In the genomic region with DNA sequence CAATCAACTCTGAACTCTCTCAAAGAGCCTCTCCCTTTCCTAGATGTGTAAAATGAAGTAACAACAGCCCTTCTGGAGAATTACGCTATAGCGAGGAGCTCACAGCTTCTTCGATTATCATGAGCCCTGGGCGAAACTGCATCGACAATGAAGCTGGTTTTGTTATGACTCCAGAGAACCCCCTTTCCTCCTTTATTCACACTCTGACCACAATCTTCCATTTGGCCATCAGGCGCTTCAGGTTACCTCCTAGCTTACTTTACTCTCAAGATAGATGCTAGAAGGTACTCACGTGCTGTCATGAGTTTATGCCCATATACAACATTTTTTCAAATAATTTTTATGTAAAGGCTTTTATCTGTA, we compare ENCODE assay signal across 19 cellular contexts.
DNase-seq lines count a peak whose midpoint lies in the region; ATAC-seq, FAIRE-seq and TF ChIP-seq lines count a peak whose summit lies in the region.
"Had no signal": no experiment of that assay in that cellular context is flagged by ENCODE, and none has a peak within 500 bp of the region (broad histone marks: within the 10 kb centered on the region; RNA-seq: fewer than 3 reads in every experiment).

No MANE protein-coding gene starts in this region.

- no peaks in the 10 kb centered on the region for H3K9me3 Mint-ChIP-seq in activated T-cell treated with anti-CD3 and anti-CD28 coated beads, Interleukin-2, amount 50 U/mL, for 4 hours
- H3K9me3 Mint-ChIP-seq in activated T-cell treated with anti-CD3 and anti-CD28 coated beads, Interleukin-2, amount 50 U/mL, for 72 hours: no peaks in the 10 kb centered on the region
- H3K9me3 Mint-ChIP-seq in nephron progenitor cell (no peaks in the 10 kb centered on the region), endothelial cell (ENCODE audit: unreplicated experiment) (no peaks in the 10 kb centered on the region)
- H3K9me3 Mint-ChIP-seq: CD4-positive, CD25-positive, alpha-beta regulatory T cell had no signal

- H3K27ac Mint-ChIP-seq in activated T-cell treated with anti-CD3 and anti-CD28 coated beads, Interleukin-2, amount 50 U/mL, for 72 hours: peak overlapping the region; percentile 16
- peak overlapping the region; percentile 30 for H3K27ac Mint-ChIP-seq in nephron progenitor cell
- no peak overlapping the region for H3K27ac Mint-ChIP-seq in endothelial cell (ENCODE audit: unreplicated experiment)

- H3K27me3 ChIP-seq in left lung (no peaks in the 10 kb centered on the region), small intestine (ENCODE audit: control insufficient read depth in 2 of 2, insufficient read depth in 2 of 2, low read length in 2 of 2) (no peaks in the 10 kb centered on the region)
- H3K27me3 ChIP-seq: Peyer's patch had no signal

- H3K27ac ChIP-seq in left lung (no peak overlapping the region), small intestine (ENCODE audit: low read depth in 1 of 2, low read length in 1 of 2) (no peak overlapping the region)
- H3K27ac ChIP-seq: Peyer's patch had no signal

- FAIRE-seq in small intestine (lab: Jason Lieb, UNC): no peak
- FAIRE-seq: GM18507 had no signal

- H3K27me3 Mint-ChIP-seq in activated T-cell treated with anti-CD3 and anti-CD28 coated beads, Interleukin-2, amount 50 U/mL, for 4 hours (ENCODE audit: low read depth): peaks cover 2% of the 10 kb centered on the region
- H3K27me3 Mint-ChIP-seq in activated T-cell treated with anti-CD3 and anti-CD28 coated beads, Interleukin-2, amount 50 U/mL, for 72 hours (ENCODE audit: low read depth): peaks cover 16% of the 10 kb centered on the region
- H3K27me3 Mint-ChIP-seq in nephron progenitor cell (ENCODE audit: low read depth, poor library complexity) (no peaks in the 10 kb centered on the region), endothelial cell (ENCODE audit: unreplicated experiment) (no peaks in the 10 kb centered on the region)

- DNase-seq in activated T-cell treated with anti-CD3 and anti-CD28 coated beads, Interleukin-2, amount 50 U/mL, for 4 hours: no peak
- DNase-seq in activated T-cell treated with anti-CD3 and anti-CD28 coated beads for 4 hours (no peak), nephron progenitor cell (no peak), endothelial cell (ENCODE audit: low spot score) (no peak), left lung (no peak), small intestine (no peak)
- DNase-seq in activated T-cell treated with anti-CD3 and anti-CD28 coated beads, Interleukin-2, amount 50 U/mL, for 72 hours: peak in 1 of 2 donors; percentile 10
- DNase-seq: ACHN; CD4-positive, CD25-positive, alpha-beta regulatory T cell; DMS79; IMR-90; Kasumi-1; NCI-H1930; NCI-H2171; NCI-H82; Peyer's patch had no signal

- no peak overlapping the region for H3K4me3 Mint-ChIP-seq in activated T-cell treated with anti-CD3 and anti-CD28 coated beads, Interleukin-2, amount 50 U/mL, for 4 hours
- peak overlapping the region in 1 of 2 donors; percentile 32 for H3K4me3 Mint-ChIP-seq in activated T-cell treated with anti-CD3 and anti-CD28 coated beads, Interleukin-2, amount 50 U/mL, for 72 hours
- H3K4me3 Mint-ChIP-seq in nephron progenitor cell (no peak overlapping the region), endothelial cell (ENCODE audit: unreplicated experiment) (no peak overlapping the region)
- H3K4me3 Mint-ChIP-seq: CD4-positive, CD25-positive, alpha-beta regulatory T cell had no signal

- peak; percentile 18 to 32 for ATAC-seq in activated T-cell treated with anti-CD3 and anti-CD28 coated beads, Interleukin-2, amount 50 U/mL, for 4 hours
- peak; percentile 52 for ATAC-seq in GM19438 (IDR thresholded peaks at IDR 0.05; ENCODE audit: low read depth, unreplicated experiment)
- ATAC-seq in activated T-cell treated with anti-CD3 and anti-CD28 coated beads, Interleukin-2, amount 50 U/mL, for 72 hours (replicated peaks in 1 of 2): peak; percentile 39 to 58
- no peak for ATAC-seq in left lung
- ATAC-seq: GM12878 had no signal

- H3K4me3 ChIP-seq in left lung (no peak overlapping the region), small intestine (ENCODE audit: low read depth in 1 of 2, low read length in 2 of 2) (no peak overlapping the region)
- H3K4me3 ChIP-seq: GM12878, Peyer's patch had no signal

- intact Hi-C loops in left lung (cut with DNase I): no loop called here

- H3K36me3 Mint-ChIP-seq in activated T-cell treated with anti-CD3 and anti-CD28 coated beads, Interleukin-2, amount 50 U/mL, for 4 hours (ENCODE audit: insufficient read depth): no peaks in the 10 kb centered on the region
- no peaks in the 10 kb centered on the region for H3K36me3 Mint-ChIP-seq in activated T-cell treated with anti-CD3 and anti-CD28 coated beads, Interleukin-2, amount 50 U/mL, for 72 hours (ENCODE audit: insufficient read depth in 2 of 2)
- H3K36me3 Mint-ChIP-seq in nephron progenitor cell (ENCODE audit: low read depth) (no peaks in the 10 kb centered on the region), endothelial cell (ENCODE audit: low read depth, unreplicated experiment) (no peaks in the 10 kb centered on the region)
- H3K36me3 Mint-ChIP-seq: CD4-positive, CD25-positive, alpha-beta regulatory T cell had no signal

- H3K9me3 ChIP-seq in left lung (no peaks in the 10 kb centered on the region), small intestine (ENCODE audit: control insufficient read depth, low read depth) (no peaks in the 10 kb centered on the region)
- H3K9me3 ChIP-seq: Peyer's patch had no signal

- WGBS in small intestine, 3 donors: 85 to 93% (median 86%) methylated on average over 7 of the region's 7 CpGs

- H3K36me3 ChIP-seq in left lung (no peaks in the 10 kb centered on the region), small intestine (ENCODE audit: control insufficient read depth in 2 of 2, insufficient read depth in 2 of 2, low read length in 2 of 2) (no peaks in the 10 kb centered on the region)
- H3K36me3 ChIP-seq: Peyer's patch had no signal

- no peaks in the 10 kb centered on the region for H3K4me1 Mint-ChIP-seq in activated T-cell treated with anti-CD3 and anti-CD28 coated beads, Interleukin-2, amount 50 U/mL, for 4 hours (ENCODE audit: low read depth)
- H3K4me1 Mint-ChIP-seq in activated T-cell treated with anti-CD3 and anti-CD28 coated beads, Interleukin-2, amount 50 U/mL, for 72 hours (ENCODE audit: low read depth): peaks cover 13% of the 10 kb centered on the region
- H3K4me1 Mint-ChIP-seq in nephron progenitor cell: peaks cover 52% of the 10 kb centered on the region
- H3K4me1 Mint-ChIP-seq in endothelial cell (ENCODE audit: unreplicated experiment): peaks cover 6% of the 10 kb centered on the region
- H3K4me1 Mint-ChIP-seq: CD4-positive, CD25-positive, alpha-beta regulatory T cell had no signal

- H3K4me1 ChIP-seq in left lung (no peaks in the 10 kb centered on the region), small intestine (ENCODE audit: control insufficient read depth in 2 of 2, insufficient read depth in 1 of 2, low read depth in 1 of 2, low read length in 1 of 2) (no peaks in the 10 kb centered on the region)
- H3K4me1 ChIP-seq: Peyer's patch had no signal

- TF ChIP-seq CTCF in nephron progenitor cell (IDR thresholded peaks at IDR 0.05) (no peak), endothelial cell (IDR thresholded peaks at IDR 0.05; ENCODE audit: unreplicated experiment) (no peak), left lung (IDR thresholded peaks at IDR 0.05) (no peak)
